Comparison of ENCODE assay signal across 21 cellular contexts in genomic region chr4:149708513-149709175, GRCh38.
DNase-seq lines count a peak whose midpoint lies in the region; ATAC-seq and TF ChIP-seq lines count a peak whose summit lies in the region.
"Had no signal": no experiment of that assay in that cellular context is flagged by ENCODE, and none has a peak within 500 bp of the region (broad histone marks: within the 10 kb centered on the region; RNA-seq: fewer than 3 reads in every experiment).

No MANE protein-coding gene starts in this region.

- TF ChIP-seq CTCF in LNCaP clone FGC (IDR thresholded peaks at IDR 0.05; ENCODE audit: control insufficient read depth, extremely low read depth, insufficient read depth) = no peak
- TF ChIP-seq CTCF in colonic mucosa (IDR thresholded peaks at IDR 0.05) = no peak

- intact Hi-C loops in colonic mucosa (cut with DNase I) = no loop called here
- intact Hi-C loops in posterior cingulate gyrus (cut with DNase I) = no loop called here

- no peaks in the 10 kb centered on the region for H3K9me3 ChIP-seq in colonic mucosa
- H3K9me3 ChIP-seq: right atrium auricular region, vagina had no signal

- DNase-seq in COR-L47 (lab: John Stamatoyannopoulos, UW) (peak; percentile 41), LNCaP clone FGC (ENCODE audit: low read depth) (peak; percentile 91), colonic mucosa (no peak), kidney tubule cell (ENCODE audit: low spot score) (peak; percentile 85), NCI-H774 (lab: John Stamatoyannopoulos, UW) (no peak), NCI-H510A (lab: John Stamatoyannopoulos, UW) (no peak), posterior cingulate gyrus (no peak)
- DNase-seq: activated CD8-positive, alpha-beta memory T cell treated with anti-CD3 and anti-CD28 coated beads, Interleukin-2, amount 50 U/mL, for 4 hours; dorsolateral prefrontal cortex; head of caudate nucleus; left ventricle myocardium inferior; NCI-H2029 treated with DMSO at 0.1 percent for 48 hours; stimulated activated CD4-positive, alpha-beta T cell treated with anti-CD3 and anti-CD28 coated beads, Interleukin-4, amount 100 ng/mL, for 4 hours had no signal

- peak overlapping the region; percentile 9 for H3K27ac ChIP-seq in colonic mucosa
- H3K27ac ChIP-seq: C4-2B, dorsolateral prefrontal cortex, KMS-11, left ventricle myocardium inferior, right atrium auricular region, vagina had no signal

- H3K4me3 ChIP-seq in LNCaP clone FGC (ENCODE audit: low read depth, low read length) (no peak overlapping the region), colonic mucosa (no peak overlapping the region)
- H3K4me3 ChIP-seq: dorsolateral prefrontal cortex, left ventricle myocardium inferior, right atrium auricular region, vagina had no signal

- ATAC-seq in HG03571 (IDR thresholded peaks at IDR 0.05; ENCODE audit: unreplicated experiment) = no peak
- ATAC-seq: natural killer cell treated with Interleukin-12 subunit alpha and Interleukin-12 subunit beta and Interleukin-15 and Interleukin-18, amount 100 ng/mL, for 72 hours; SK-N-SH treated with all-trans-retinoic acid at 6 μM for 48 hours; stimulated activated memory B cell treated with anti-CD40 and anti-IgM and Interleukin-4, amounts not matched to agents 10 μg/mL and 1 μg/mL and 100 μg/mL, for 72 hours had no signal

- no peaks in the 10 kb centered on the region for H3K36me3 ChIP-seq in colonic mucosa
- H3K36me3 ChIP-seq: left ventricle myocardium inferior, right atrium auricular region, vagina had no signal

- H3K9ac ChIP-seq in colonic mucosa (ENCODE audit: low read depth in 2 of 2, low read length in 2 of 2) = no peak overlapping the region
- H3K9ac ChIP-seq: KMS-11 had no signal

- no peaks in the 10 kb centered on the region for H3K27me3 ChIP-seq in colonic mucosa
- H3K27me3 ChIP-seq: dorsolateral prefrontal cortex, right atrium auricular region, vagina had no signal

- no peaks in the 10 kb centered on the region for H3K4me1 ChIP-seq in colonic mucosa
- H3K4me1 ChIP-seq: right atrium auricular region, vagina had no signal

Comparison
In these comparisons a context has a peak if more than half of its experiments do, and no peak if none do; other contexts are left out.
1. DNase-seq: peak in COR-L47 (single experiment), LNCaP clone FGC (single experiment) and kidney tubule cell (single experiment); none in colonic mucosa (single experiment), NCI-H774 (single experiment), NCI-H510A (single experiment) and posterior cingulate gyrus (0 of 10).